Comparison of ENCODE assay signal across 1 cellular context in genomic region chr10:49417311-49418052, GRCh38.
TF ChIP-seq lines count a peak whose summit lies in the region.

No MANE protein-coding gene starts in this region.

TF ChIP-seq in H1, 55 proteins besides CTCF, POLR2A, EP300 and RAD21 (continued from another document):
- TF ChIP-seq E2F6 (IDR thresholded peaks at IDR 0.05), result no peak
- no peak for TF ChIP-seq FOSL1 (IDR thresholded peaks at IDR 0.05; ENCODE audit: insufficient read depth, low read depth, low read length)
- no peak for TF ChIP-seq CREB1 (IDR thresholded peaks at IDR 0.05)
